28 cellular contexts compared by ENCODE assay signal in genomic region chr1:219438386-219438785, GRCh38.
"Had no signal": no experiment of that assay in that cellular context is flagged by ENCODE, and none has a peak within 500 bp of the region (broad histone marks: within the 10 kb centered on the region; RNA-seq: fewer than 3 reads in every experiment).

No MANE protein-coding gene starts in this region.

- H3K4me3 ChIP-seq: dorsolateral prefrontal cortex, esophagus squamous epithelium, gastroesophageal sphincter, heart left ventricle, hepatocyte, left lung, lower lobe of right lung, mucosa of descending colon had no signal

- FAIRE-seq: colon, frontal cortex, kidney had no signal

- H3K27ac ChIP-seq: dorsolateral prefrontal cortex, epithelial cell of prostate, esophagus squamous epithelium, foreskin keratinocyte, gastroesophageal sphincter, heart left ventricle, hepatocyte, left lung, lower lobe of right lung had no signal

- H3K27me3 Mint-ChIP-seq: naive B cell had no signal

- H3K4me2 ChIP-seq: hepatocyte had no signal

- H3K36me3 ChIP-seq: esophagus squamous epithelium, gastroesophageal sphincter, heart left ventricle, left lung, lower lobe of right lung had no signal

- H3K36me3 Mint-ChIP-seq: immature natural killer cell; mesothelial cell of epicardium; naive B cell; naive thymus-derived CD8-positive, alpha-beta T cell had no signal

- H2AFZ ChIP-seq: hepatocyte had no signal

- H3K4me3 Mint-ChIP-seq: dendritic cell treated with granulocyte-macrophage colony-stimulating factor and Interleukin-4, amounts not matched to agents 40 ng/mL and 50 ng/mL, for 4 days; immature natural killer cell; mesothelial cell of epicardium; naive B cell; naive thymus-derived CD8-positive, alpha-beta T cell had no signal

- H3K4me1 ChIP-seq: foreskin keratinocyte, gastroesophageal sphincter, left lung, lower lobe of right lung had no signal

- H3K9me3 Mint-ChIP-seq: mesothelial cell of epicardium; naive B cell; naive thymus-derived CD8-positive, alpha-beta T cell had no signal

- DNase-seq: cortex of kidney; dorsolateral prefrontal cortex; effector CD4-positive, alpha-beta T cell; effector memory CD4-positive, alpha-beta T cell; erythroblast; esophagus squamous epithelium; foreskin keratinocyte; heart left ventricle; hypothalamus; immature natural killer cell; islet precursor cell; kidney; left cardiac atrium; left lung; left ventricle myocardium superior; lower lobe of right lung; mesenchymal stem cell; mucosa of descending colon; naive B cell; naive thymus-derived CD8-positive, alpha-beta T cell had no signal

- H3K79me2 ChIP-seq: hepatocyte had no signal

- H3K27me3 ChIP-seq: dorsolateral prefrontal cortex, esophagus squamous epithelium, foreskin keratinocyte, gastroesophageal sphincter, heart left ventricle, hepatocyte, left lung had no signal

- H3K4me1 Mint-ChIP-seq: immature natural killer cell; naive B cell; naive thymus-derived CD8-positive, alpha-beta T cell had no signal

- ATAC-seq: esophagus mucosa; foreskin keratinocyte; gastroesophageal sphincter; heart left ventricle; left cardiac atrium; left lung; left ventricle myocardium superior; lower lobe of right lung; mucosa of descending colon; naive thymus-derived CD8-positive, alpha-beta T cell had no signal

- H3K9me3 ChIP-seq: esophagus squamous epithelium, gastroesophageal sphincter, heart left ventricle, left lung, lower lobe of right lung, mucosa of descending colon had no signal
